Comparison of ENCODE assay signal across 10 cellular contexts in the genomic region with DNA sequence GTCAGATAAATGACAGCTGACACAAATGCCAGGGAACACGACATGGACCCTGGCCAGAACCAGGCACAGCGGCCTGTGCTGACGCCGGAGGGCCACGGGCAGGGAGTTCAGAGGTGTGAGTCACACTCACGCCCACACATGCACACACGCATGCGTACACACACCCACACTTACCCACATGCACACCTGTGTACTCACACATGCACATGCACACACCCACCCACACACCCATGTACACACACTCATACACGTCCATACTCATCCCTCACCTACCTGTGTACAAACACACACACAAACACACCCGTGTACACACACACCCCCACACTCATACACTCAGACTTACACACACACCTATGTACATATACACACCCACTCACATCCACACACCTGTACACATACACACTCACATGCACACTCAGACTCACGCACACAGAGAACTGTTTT. TPM values are rescaled to one million over a fixed set of nuclear protein-coding genes. Genes with fewer than 3 reads are reported as not detected.
A peak's percentile ranks its signal among the peaks of the same experiment; 100 is the strongest.
DNase-seq lines count a peak whose midpoint lies in the region; ATAC-seq and TF ChIP-seq lines count a peak whose summit lies in the region.
"Had no signal": no experiment of that assay in that cellular context is flagged by ENCODE, and none has a peak within 500 bp of the region (broad histone marks: within the 10 kb centered on the region; RNA-seq: fewer than 3 reads in every experiment).

No MANE protein-coding gene starts in this region.

- H3K9me3 ChIP-seq in HEK293 (ENCODE audit: control insufficient read depth, insufficient read depth, low read depth, low read length) (no peaks in the 10 kb centered on the region), cardiac muscle cell (ENCODE audit: low read depth) (no peaks in the 10 kb centered on the region)
- H3K9me3 ChIP-seq: Peyer's patch had no signal

- H3K27me3 Mint-ChIP-seq in activated T-helper 17 cell treated with anti-CD3 and anti-CD28 coated beads, Interleukin-2, amount 50 U/mL, for 72 hours, result no peaks in the 10 kb centered on the region

- H3K4me1 Mint-ChIP-seq in activated T-helper 17 cell treated with anti-CD3 and anti-CD28 coated beads, Interleukin-2, amount 50 U/mL, for 72 hours, result peaks cover 24% of the 10 kb centered on the region

- ATAC-seq in activated T-helper 17 cell treated with anti-CD3 and anti-CD28 coated beads, Interleukin-2, amount 50 U/mL, for 72 hours (replicated peaks), result peak; percentile 37
- no peak for ATAC-seq in GM18498 (IDR thresholded peaks at IDR 0.05; ENCODE audit: unreplicated experiment)

- H3K4me3 ChIP-seq in HEK293 (ENCODE audit: low read depth, low read length), result no peak overlapping the region
- no peak overlapping the region for H3K4me3 ChIP-seq in cardiac muscle cell
- H3K4me3 ChIP-seq: Peyer's patch, smooth muscle cell had no signal

- CTCF ChIA-PET in HEK293 (lab: Yijun Ruan, JAX), result interaction anchor here (1.1 kb wide), 1 partner anchor 21 kb away, joined by 3 read pairs; no protein-coding TSS in a partner anchor

- peak overlapping the region; percentile 47 for H3K27ac Mint-ChIP-seq in activated T-helper 17 cell treated with anti-CD3 and anti-CD28 coated beads, Interleukin-2, amount 50 U/mL, for 72 hours

- no peak for TF ChIP-seq CTCF in HEK293 (tag by site-specific recombination; IDR thresholded peaks at IDR 0.05)
- TF ChIP-seq CTCF in cardiac muscle cell (IDR thresholded peaks at IDR 0.05; ENCODE audit: low read depth, low read length), result no peak

- H3K9me3 Mint-ChIP-seq in activated T-helper 17 cell treated with anti-CD3 and anti-CD28 coated beads, Interleukin-2, amount 50 U/mL, for 72 hours, result no peaks in the 10 kb centered on the region

- DNase-seq in cardiac muscle cell (ENCODE audit: low read depth in 1 of 2, low spot score in 1 of 2), result peak in 1 of 2 donors; percentile 62
- peak; percentile 17 for DNase-seq in stimulated activated CD4-positive, alpha-beta T cell treated with anti-CD3 and anti-CD28 coated beads, Interleukin-4, amount 100 ng/mL, for 24 hours
- no peak for DNase-seq in HK-2 (ENCODE audit: unreplicated experiment)
- DNase-seq in NCI-H1105 (lab: John Stamatoyannopoulos, UW), result no peak
- DNase-seq: KG1 had no signal

- peak overlapping the region; percentile 22 for H3K4me3 Mint-ChIP-seq in activated T-helper 17 cell treated with anti-CD3 and anti-CD28 coated beads, Interleukin-2, amount 50 U/mL, for 72 hours

- POLR2A ChIA-PET in HEK293 (lab: Yijun Ruan, JAX), result no interaction called here

- H3K27me3 ChIP-seq in cardiac muscle cell, result no peaks in the 10 kb centered on the region
- H3K27me3 ChIP-seq: Peyer's patch had no signal

- H3K27ac ChIP-seq in HEK293 (ENCODE audit: extremely low read depth, low read depth, low read length), result no peak overlapping the region
- peak overlapping the region; percentile 43 for H3K27ac ChIP-seq in cardiac muscle cell

- H3K36me3 ChIP-seq in HEK293 (ENCODE audit: control insufficient read depth in 2 of 2, insufficient read depth in 1 of 2, low read length in 2 of 2) (peaks cover 0 to 3% of the 10 kb centered on the region in 2 experiments; a peak in 2 of 3 replicates), cardiac muscle cell (no peaks in the 10 kb centered on the region)

- peaks cover 6% of the 10 kb centered on the region for H3K36me3 Mint-ChIP-seq in activated T-helper 17 cell treated with anti-CD3 and anti-CD28 coated beads, Interleukin-2, amount 50 U/mL, for 72 hours (ENCODE audit: low read depth)

- H3K4me1 ChIP-seq in HEK293 (ENCODE audit: control insufficient read depth, insufficient read depth, low read length) (no peaks in the 10 kb centered on the region; the same call in 1 of the 2 replicates), cardiac muscle cell (ENCODE audit: low read depth) (peaks cover 1% of the 10 kb centered on the region)

TF ChIP-seq in HEK293, 187 proteins besides CTCF, POLR2A, EP300 and RAD21:
- TF ChIP-seq MZF1 (tag by site-specific recombination; IDR thresholded peaks at IDR 0.05; ENCODE audit: borderline replicate concordance) (no peak), SP7 (tag by site-specific recombination; IDR thresholded peaks at IDR 0.05) (0 out of 2 replicates have a peak, but pooled peaks have one; percentile 18), ZEB2 (tag by site-specific recombination; IDR thresholded peaks at IDR 0.05) (peak; percentile 39; the same call in 1 of the 2 replicates), ZNF621 (tag by site-specific recombination; IDR thresholded peaks at IDR 0.05) (no peak), ZNF776 (tag by site-specific recombination; IDR thresholded peaks at IDR 0.05; ENCODE audit: borderline replicate concordance) (peak; percentile 18; the same call in 1 of the 2 replicates), ZFHX2 (tag by site-specific recombination; conservative IDR thresholded peaks at IDR 0.05) (peak; percentile 100), EGR2 (tag by site-specific recombination; IDR thresholded peaks at IDR 0.05; ENCODE audit: low read depth) (peak; percentile 99), KLF9 (tag by site-specific recombination; IDR thresholded peaks at IDR 0.05; ENCODE audit: low read depth) (peak; percentile 39; the same call in 1 of the 2 replicates), ZNF600 (tag by site-specific recombination; IDR thresholded peaks at IDR 0.05) (no peak), KLF1 (tag by site-specific recombination; IDR thresholded peaks at IDR 0.05) (peak; percentile 16; the same call in 1 of the 2 replicates)
- TF ChIP-seq, protein P1, sequence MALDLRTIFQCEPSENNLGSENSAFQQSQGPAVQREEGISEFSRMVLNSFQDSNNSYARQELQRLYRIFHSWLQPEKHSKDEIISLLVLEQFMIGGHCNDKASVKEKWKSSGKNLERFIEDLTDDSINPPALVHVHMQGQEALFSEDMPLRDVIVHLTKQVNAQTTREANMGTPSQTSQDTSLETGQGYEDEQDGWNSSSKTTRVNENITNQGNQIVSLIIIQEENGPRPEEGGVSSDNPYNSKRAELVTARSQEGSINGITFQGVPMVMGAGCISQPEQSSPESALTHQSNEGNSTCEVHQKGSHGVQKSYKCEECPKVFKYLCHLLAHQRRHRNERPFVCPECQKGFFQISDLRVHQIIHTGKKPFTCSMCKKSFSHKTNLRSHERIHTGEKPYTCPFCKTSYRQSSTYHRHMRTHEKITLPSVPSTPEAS (tag by site-specific recombination; IDR thresholded peaks at IDR 0.05), result peak; percentile 45; the same call in 1 of the 2 replicates
- TF ChIP-seq, protein P2, sequence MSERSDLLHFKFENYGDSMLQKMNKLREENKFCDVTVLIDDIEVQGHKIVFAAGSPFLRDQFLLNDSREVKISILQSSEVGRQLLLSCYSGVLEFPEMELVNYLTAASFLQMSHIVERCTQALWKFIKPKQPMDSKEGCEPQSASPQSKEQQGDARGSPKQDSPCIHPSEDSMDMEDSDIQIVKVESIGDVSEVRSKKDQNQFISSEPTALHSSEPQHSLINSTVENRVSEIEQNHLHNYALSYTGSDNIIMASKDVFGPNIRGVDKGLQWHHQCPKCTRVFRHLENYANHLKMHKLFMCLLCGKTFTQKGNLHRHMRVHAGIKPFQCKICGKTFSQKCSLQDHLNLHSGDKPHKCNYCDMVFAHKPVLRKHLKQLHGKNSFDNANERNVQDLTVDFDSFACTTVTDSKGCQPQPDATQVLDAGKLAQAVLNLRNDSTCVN (tag by site-specific recombination; optimal IDR thresholded peaks at IDR 0.05), result peak; percentile 16
- TF ChIP-seq, protein P3, sequence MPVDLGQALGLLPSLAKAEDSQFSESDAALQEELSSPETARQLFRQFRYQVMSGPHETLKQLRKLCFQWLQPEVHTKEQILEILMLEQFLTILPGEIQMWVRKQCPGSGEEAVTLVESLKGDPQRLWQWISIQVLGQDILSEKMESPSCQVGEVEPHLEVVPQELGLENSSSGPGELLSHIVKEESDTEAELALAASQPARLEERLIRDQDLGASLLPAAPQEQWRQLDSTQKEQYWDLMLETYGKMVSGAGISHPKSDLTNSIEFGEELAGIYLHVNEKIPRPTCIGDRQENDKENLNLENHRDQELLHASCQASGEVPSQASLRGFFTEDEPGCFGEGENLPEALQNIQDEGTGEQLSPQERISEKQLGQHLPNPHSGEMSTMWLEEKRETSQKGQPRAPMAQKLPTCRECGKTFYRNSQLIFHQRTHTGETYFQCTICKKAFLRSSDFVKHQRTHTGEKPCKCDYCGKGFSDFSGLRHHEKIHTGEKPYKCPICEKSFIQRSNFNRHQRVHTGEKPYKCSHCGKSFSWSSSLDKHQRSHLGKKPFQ (tag by site-specific recombination; IDR thresholded peaks at IDR 0.05), result peak; percentile 92

RNA-seq across cellular contexts. Expression of a gene that starts 40.4 kb away (rescaled TPM):
- 10 to 100 TPM; 31.3 to 51.8 TPM for total RNA-seq in activated T-helper 17 cell treated with anti-CD3 and anti-CD28 coated beads, Interleukin-2, amount 50 U/mL, for 72 hours
- 46.9 and 54.1 TPM in 2 replicates for total RNA-seq in cardiac muscle cell
- polyA plus RNA-seq in cardiac muscle cell, result 25.7 and 31.1 TPM in 2 replicates
